23 cellular contexts compared by ENCODE assay signal in the genomic region with DNA sequence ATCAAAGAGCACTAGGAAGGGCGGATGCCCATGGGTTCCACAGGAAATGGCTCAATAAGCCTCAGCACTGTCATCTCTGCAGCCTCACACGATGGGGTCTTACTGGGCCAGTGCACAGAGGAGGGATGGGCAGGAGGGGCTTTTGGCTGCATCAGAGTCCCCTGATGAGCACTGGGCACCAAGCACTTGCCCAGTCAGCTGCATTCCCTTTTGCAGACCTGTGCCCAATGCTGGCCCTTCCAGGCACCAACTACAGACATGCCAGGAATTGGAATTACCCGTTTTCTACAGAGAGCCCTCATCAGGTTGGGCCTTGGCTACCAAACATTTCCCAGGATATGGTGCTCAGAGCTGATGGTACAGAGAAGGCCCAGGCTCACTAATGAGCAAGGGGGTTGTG.
"Had no signal": no experiment of that assay in that cellular context is flagged by ENCODE, and none has a peak within 500 bp of the region (broad histone marks: within the 10 kb centered on the region; RNA-seq: fewer than 3 reads in every experiment).

No MANE protein-coding gene starts in this region.

- H3K36me3 ChIP-seq: colonic mucosa, heart right ventricle, left lung, prostate gland, right atrium auricular region, spleen, thoracic aorta, tibial nerve, upper lobe of left lung, uterus had no signal

- H3K27me3 ChIP-seq: colonic mucosa, foreskin keratinocyte, left lung, right atrium auricular region, spleen, tibial nerve, upper lobe of left lung, uterus had no signal

- ATAC-seq: esophagus mucosa; foreskin keratinocyte; heart right ventricle; left cardiac atrium; left lung; natural killer cell; sciatic nerve; stimulated activated memory B cell treated with anti-CD40 and anti-IgM and Interleukin-4, amounts not matched to agents 10 μg/mL and 1 μg/mL and 100 μg/mL, for 72 hours had no signal

- DNase-seq: colonic mucosa; effector CD8-positive, alpha-beta T cell; foreskin keratinocyte; glutamatergic neuron; heart right ventricle; hippocampal formation; left cardiac atrium; left lung; mesendoderm; natural killer cell; spleen; stimulated activated CD4-positive, alpha-beta T cell treated with anti-CD3 and anti-CD28 coated beads, Interleukin-4, amount 100 ng/mL, for 4 hours; upper lobe of left lung; uterus had no signal

- H3K4me1 ChIP-seq: colonic mucosa, heart right ventricle, prostate gland, right atrium auricular region, spleen, tibial nerve, upper lobe of left lung, uterus had no signal

- H3K9ac ChIP-seq: parathyroid adenoma had no signal

- H3K9me3 ChIP-seq: colonic mucosa, heart right ventricle, left lung, prostate gland, right atrium auricular region, spleen, thoracic aorta, tibial nerve, upper lobe of left lung, uterus had no signal

- H3K27ac ChIP-seq: colonic mucosa, epithelial cell of prostate, foreskin keratinocyte, heart right ventricle, left lung, parathyroid adenoma, prostate gland, right atrium auricular region, spleen, thoracic aorta, tibial nerve, upper lobe of left lung, uterus had no signal

- H2AFZ ChIP-seq: parathyroid adenoma had no signal

- H3K4me3 ChIP-seq: colonic mucosa, heart right ventricle, left lung, prostate gland, right atrium auricular region, spleen, thoracic aorta, tibial nerve, upper lobe of left lung, uterus had no signal
